ENCODE assay signal across 11 cellular contexts in the genomic region with DNA sequence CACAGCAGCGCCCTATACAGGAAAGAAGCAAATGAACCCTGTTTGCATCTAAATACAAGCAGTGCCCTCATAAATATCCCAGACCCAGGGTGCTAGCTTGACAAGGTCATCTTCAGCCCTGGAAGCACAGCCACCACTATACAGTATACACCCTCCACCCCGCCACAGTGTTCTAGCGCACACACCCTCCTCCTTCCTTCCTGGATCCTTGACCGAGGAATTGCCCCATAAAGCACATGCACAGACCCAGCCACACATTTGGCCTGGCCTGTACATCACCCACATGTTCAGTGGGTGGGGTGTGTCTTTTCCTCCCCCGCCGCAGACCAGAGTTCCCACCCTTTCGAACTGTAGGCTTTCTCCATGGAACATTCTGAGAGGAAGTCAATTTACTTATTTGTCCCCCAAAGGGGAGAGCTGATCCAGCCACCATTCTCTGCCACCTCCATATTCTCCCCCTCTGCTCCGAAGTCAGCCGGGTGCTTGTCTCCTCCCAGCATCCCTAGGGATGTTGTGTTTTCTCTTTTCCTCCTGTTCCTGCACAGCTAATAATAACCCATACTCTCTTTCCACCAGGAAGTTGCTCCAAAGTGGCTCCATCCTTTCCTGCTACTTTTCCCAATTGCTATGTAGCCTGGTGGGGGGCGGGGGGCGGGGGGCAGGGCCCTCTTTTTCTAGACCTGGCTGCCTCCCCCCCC. TPM values are rescaled to one million over a fixed set of nuclear protein-coding genes. Genes with fewer than 3 reads are reported as not detected.
DNase-seq lines count a peak whose midpoint lies in the region; ATAC-seq and TF ChIP-seq lines count a peak whose summit lies in the region.
"Had no signal": no experiment of that assay in that cellular context is flagged by ENCODE, and none has a peak within 500 bp of the region (broad histone marks: within the 10 kb centered on the region; RNA-seq: fewer than 3 reads in every experiment).

No MANE protein-coding gene starts in this region.

- no peaks in the 10 kb centered on the region for H3K79me2 ChIP-seq in GM23338 (replicated peaks; ENCODE audit: insufficient read depth)

- H4K20me1 ChIP-seq in GM23338 (replicated peaks; ENCODE audit: insufficient read depth): no peaks in the 10 kb centered on the region

- peaks cover 10% of the 10 kb centered on the region for H3K27me3 Mint-ChIP-seq in GM23338 (ENCODE audit: insufficient read depth, low read depth, poor library complexity)
- no peaks in the 10 kb centered on the region for H3K27me3 Mint-ChIP-seq in T-helper 2 cell treated with Interferon-gamma antibody and Interleukin-4, amounts not matched to agents 5 μg/mL and 100 μg/mL, for 36 hours (ENCODE audit: low read depth)

- ATAC-seq in GM23338 (no peak), sciatic nerve (peak; percentile 60), GM21723 (IDR thresholded peaks at IDR 0.05; ENCODE audit: unreplicated experiment) (no peak), HG03097 (IDR thresholded peaks at IDR 0.05; ENCODE audit: low FRiP score, unreplicated experiment) (no peak)

- TF ChIP-seq CTCF in GM23338 (conservative IDR thresholded peaks at IDR 0.05; ENCODE audit: low read depth in 2 of 2): no peak
- TF ChIP-seq CTCF in GM10248 (IDR thresholded peaks at IDR 0.05; ENCODE audit: control extremely low read depth, extremely low read depth, low read depth, missing control alignments): no peak
- no peak for TF ChIP-seq CTCF in foreskin fibroblast (IDR thresholded peaks at IDR 0.05; ENCODE audit: low read depth, low read length)

- peaks cover 21% of the 10 kb centered on the region for H3K4me1 ChIP-seq in GM23338 (ENCODE audit: insufficient read depth)

- H3K27me3 ChIP-seq in GM23338 (ENCODE audit: insufficient read depth): peaks cover 2% of the 10 kb centered on the region; the same call in 1 of the 2 replicates

- H3K4me3 ChIP-seq in GM23338 (no peak overlapping the region), foreskin fibroblast (ENCODE audit: low read depth in 1 of 2, low read length in 2 of 2) (no peak overlapping the region)
- H3K4me3 ChIP-seq: SK-N-MC had no signal

- no peak overlapping the region for H3K27ac ChIP-seq in GM23338 (ENCODE audit: low read depth)
- H3K27ac ChIP-seq: SK-N-MC had no signal

- 0 out of 2 replicates have a peak overlapping the region, but pooled peaks have one; percentile 32 for H3K4me2 ChIP-seq in GM23338

- no peaks in the 10 kb centered on the region for H3K9me3 Mint-ChIP-seq in GM23338
- no peaks in the 10 kb centered on the region for H3K9me3 Mint-ChIP-seq in T-helper 2 cell treated with Interferon-gamma antibody and Interleukin-4, amounts not matched to agents 5 μg/mL and 100 μg/mL, for 36 hours

- peaks cover 34% of the 10 kb centered on the region for H3K4me1 Mint-ChIP-seq in GM23338
- H3K4me1 Mint-ChIP-seq in T-helper 2 cell treated with Interferon-gamma antibody and Interleukin-4, amounts not matched to agents 5 μg/mL and 100 μg/mL, for 36 hours (ENCODE audit: low read depth): peaks cover 55% of the 10 kb centered on the region

- H3K4me3 Mint-ChIP-seq in GM23338: no peak overlapping the region
- peak overlapping the region; percentile 48 for H3K4me3 Mint-ChIP-seq in T-helper 2 cell treated with Interferon-gamma antibody and Interleukin-4, amounts not matched to agents 5 μg/mL and 100 μg/mL, for 36 hours

- intact Hi-C loops in head of caudate nucleus (cut with DNase I) (no loop called here), sciatic nerve (cut with DNase I) (no loop called here)

- H2AFZ ChIP-seq in GM23338: no peak overlapping the region

- H3F3A ChIP-seq in GM23338 (replicated peaks; ENCODE audit: low read depth): no peaks in the 10 kb centered on the region

- DNase-seq in GM23338 (ENCODE audit: low spot score) (no peak), head of caudate nucleus (peak in 23 of 42 donors; percentile 13 to 64 (median 34)), sciatic nerve (ENCODE audit: low spot score) (no peak), GM10248 (ENCODE audit: extremely low spot score) (no peak), foreskin fibroblast (no peak)
- no peak for DNase-seq in T-helper 2 cell treated with Interferon-gamma antibody and Interleukin-4, amounts not matched to agents 5 μg/mL and 100 μg/mL, for 36 hours (ENCODE audit: low spot score)
- DNase-seq: mammary epithelial cell, NCI-H2171 had no signal

- CTCF ChIA-PET in GM10248 (lab: Yijun Ruan, JAX): interaction anchor here (1.4 to 13.4 kb wide), 3 partner anchors 10 to 25 kb away, joined by 3 to 143 read pairs (median 3); partner anchors contain the start of gene PHOSPHO1

- no peaks in the 10 kb centered on the region; the same call in 1 of the 2 replicates for H3K36me3 ChIP-seq in GM23338 (ENCODE audit: insufficient read depth)

- peaks cover 4% of the 10 kb centered on the region; the same call in 1 of the 3 replicates for H3K36me3 Mint-ChIP-seq in GM23338 (ENCODE audit: low read depth)
- peaks cover 55% of the 10 kb centered on the region for H3K36me3 Mint-ChIP-seq in T-helper 2 cell treated with Interferon-gamma antibody and Interleukin-4, amounts not matched to agents 5 μg/mL and 100 μg/mL, for 36 hours (ENCODE audit: low read depth)

- no peaks in the 10 kb centered on the region for H3K9me2 ChIP-seq in GM23338 (ENCODE audit: insufficient read depth)

- H3K27ac Mint-ChIP-seq in GM23338: no peak overlapping the region
- peak overlapping the region; percentile 57 for H3K27ac Mint-ChIP-seq in T-helper 2 cell treated with Interferon-gamma antibody and Interleukin-4, amounts not matched to agents 5 μg/mL and 100 μg/mL, for 36 hours

- POLR2A ChIA-PET in GM10248 (lab: Yijun Ruan, JAX): interaction anchor here (0.6 to 1.2 kb wide), 2 partner anchors 23 to 460 kb away, joined by 5 read pairs; no protein-coding TSS in a partner anchor

TF ChIP-seq in GM23338, 12 proteins besides CTCF, POLR2A, EP300 and RAD21:
- TF ChIP-seq JUNB (IDR thresholded peaks at IDR 0.05; ENCODE audit: unreplicated experiment) (no peak), ZNF114 (CRISPR knock-in tag; IDR thresholded peaks at IDR 0.05) (no peak)
- TF ChIP-seq, protein P1, sequence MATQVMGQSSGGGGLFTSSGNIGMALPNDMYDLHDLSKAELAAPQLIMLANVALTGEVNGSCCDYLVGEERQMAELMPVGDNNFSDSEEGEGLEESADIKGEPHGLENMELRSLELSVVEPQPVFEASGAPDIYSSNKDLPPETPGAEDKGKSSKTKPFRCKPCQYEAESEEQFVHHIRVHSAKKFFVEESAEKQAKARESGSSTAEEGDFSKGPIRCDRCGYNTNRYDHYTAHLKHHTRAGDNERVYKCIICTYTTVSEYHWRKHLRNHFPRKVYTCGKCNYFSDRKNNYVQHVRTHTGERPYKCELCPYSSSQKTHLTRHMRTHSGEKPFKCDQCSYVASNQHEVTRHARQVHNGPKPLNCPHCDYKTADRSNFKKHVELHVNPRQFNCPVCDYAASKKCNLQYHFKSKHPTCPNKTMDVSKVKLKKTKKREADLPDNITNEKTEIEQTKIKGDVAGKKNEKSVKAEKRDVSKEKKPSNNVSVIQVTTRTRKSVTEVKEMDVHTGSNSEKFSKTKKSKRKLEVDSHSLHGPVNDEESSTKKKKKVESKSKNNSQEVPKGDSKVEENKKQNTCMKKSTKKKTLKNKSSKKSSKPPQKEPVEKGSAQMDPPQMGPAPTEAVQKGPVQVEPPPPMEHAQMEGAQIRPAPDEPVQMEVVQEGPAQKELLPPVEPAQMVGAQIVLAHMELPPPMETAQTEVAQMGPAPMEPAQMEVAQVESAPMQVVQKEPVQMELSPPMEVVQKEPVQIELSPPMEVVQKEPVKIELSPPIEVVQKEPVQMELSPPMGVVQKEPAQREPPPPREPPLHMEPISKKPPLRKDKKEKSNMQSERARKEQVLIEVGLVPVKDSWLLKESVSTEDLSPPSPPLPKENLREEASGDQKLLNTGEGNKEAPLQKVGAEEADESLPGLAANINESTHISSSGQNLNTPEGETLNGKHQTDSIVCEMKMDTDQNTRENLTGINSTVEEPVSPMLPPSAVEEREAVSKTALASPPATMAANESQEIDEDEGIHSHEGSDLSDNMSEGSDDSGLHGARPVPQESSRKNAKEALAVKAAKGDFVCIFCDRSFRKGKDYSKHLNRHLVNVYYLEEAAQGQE (IDR thresholded peaks at IDR 0.05; ENCODE audit: unreplicated experiment): no peak

RNA-seq across cellular contexts. Expression of gene ABI3, which starts 6.6 kb away (rescaled TPM):
- total RNA-seq in GM23338 (2014; rRNA removed; shearing (Covaris generic)): 1.2 and 3.0 TPM in 2 replicates
- polyA plus RNA-seq in GM23338 (2016; fragmentation: Nextera tagmentation; extraction: Ambion mirVana): 1.8 and 2.4 TPM in 2 replicates
- total RNA-seq in sciatic nerve: 8.5 TPM
- total RNA-seq: mammary epithelial cell had no signal
- polyA plus RNA-seq: mammary epithelial cell had no signal

RNA-seq across cellular contexts. Expression of gene GNGT2, which starts 6.7 kb away (rescaled TPM):
- 0.42 TPM in 1 of 2 replicates, not detected in the other for total RNA-seq in GM23338 (2014; rRNA removed; shearing (Covaris generic))
- 0.56 and 1.5 TPM in 2 replicates for polyA plus RNA-seq in GM23338 (2016; fragmentation: Nextera tagmentation; extraction: Ambion mirVana)
- total RNA-seq in sciatic nerve: 1.3 TPM
- total RNA-seq: mammary epithelial cell had no signal
- polyA plus RNA-seq: mammary epithelial cell had no signal

RNA-seq across cellular contexts. Expression of gene PHOSPHO1, which starts 13.5 kb away (rescaled TPM):
- 2.2 and 2.4 TPM in 2 replicates for total RNA-seq in GM23338 (2014; rRNA removed; shearing (Covaris generic))
- polyA plus RNA-seq in GM23338 (2016; fragmentation: Nextera tagmentation; extraction: Ambion mirVana): 0.38 and 0.71 TPM in 2 replicates
- total RNA-seq in sciatic nerve: 6.2 TPM

Comparison
In these comparisons a context has a peak if more than half of its experiments do, and no peak if none do; other contexts are left out.
1. DNase-seq: peak in head of caudate nucleus (23 of 42); none in GM23338 (single experiment), T-helper 2 cell treated with Interferon-gamma antibody and Interleukin-4, amounts not matched to agents 5 μg/mL and 100 μg/mL, for 36 hours (single experiment), sciatic nerve (single experiment), GM10248 (single experiment) and foreskin fibroblast (0 of 2).